13 cellular contexts compared by ENCODE assay signal in genomic region chr12:91177380-91177779, GRCh38. TPM values are rescaled to one million over a fixed set of nuclear protein-coding genes. Genes with fewer than 3 reads are reported as not detected.
A peak's percentile ranks its signal among the peaks of the same experiment; 100 is the strongest.
DNase-seq lines count a peak whose midpoint lies in the region; ATAC-seq and TF ChIP-seq lines count a peak whose summit lies in the region.
"Had no signal": no experiment of that assay in that cellular context is flagged by ENCODE, and none has a peak within 500 bp of the region (broad histone marks: within the 10 kb centered on the region; RNA-seq: fewer than 3 reads in every experiment).

No MANE protein-coding gene starts in this region.

- no peak for ATAC-seq in upper lobe of left lung (ENCODE audit: low FRiP score in 2 of 2)
- ATAC-seq: activated CD8-positive, alpha-beta T cell treated with anti-CD3 and anti-CD28 coated beads, Interleukin-2, amount 10 ng/mL, durations not matched to agents 7 days and 5 days had no signal

- TF ChIP-seq CTCF in breast epithelium (IDR thresholded peaks at IDR 0.05) (no peak), MCF 10A (IDR thresholded peaks at IDR 0.05; ENCODE audit: unreplicated experiment) (no peak), choroid plexus epithelial cell (conservative IDR thresholded peaks at IDR 0.05; ENCODE audit: low read depth, low read length) (no peak), upper lobe of left lung (IDR thresholded peaks at IDR 0.05) (no peak), nephron progenitor cell (IDR thresholded peaks at IDR 0.05) (no peak)

- H3K27me3 Mint-ChIP-seq in MCF 10A (ENCODE audit: insufficient read depth, unreplicated experiment) (peaks cover 41% of the 10 kb centered on the region), nephron progenitor cell (ENCODE audit: low read depth, poor library complexity) (peaks cover 4% of the 10 kb centered on the region)

- TF ChIP-seq POLR2A in breast epithelium (IDR thresholded peaks at IDR 0.05): no peak
- TF ChIP-seq POLR2A in upper lobe of left lung (IDR thresholded peaks at IDR 0.05): no peak

- H3K9me3 ChIP-seq in breast epithelium (no peaks in the 10 kb centered on the region), muscle layer of duodenum (ENCODE audit: control insufficient read depth in 1 of 2, low read length in 2 of 2) (no peaks in the 10 kb centered on the region), upper lobe of left lung (no peaks in the 10 kb centered on the region)
- H3K9me3 ChIP-seq: colonic mucosa, SJSA1 had no signal

- H3K27ac ChIP-seq in breast epithelium (peak overlapping the region; percentile 62 to 77), muscle layer of duodenum (ENCODE audit: low read length) (peak overlapping the region; percentile 34), upper lobe of left lung (peak overlapping the region in 3 of 4 donors; percentile 13 to 51 (median 24))
- H3K27ac ChIP-seq: 22Rv1 had no signal

- TF ChIP-seq EP300 in upper lobe of left lung (IDR thresholded peaks at IDR 0.05): no peak

- H3K4me3 ChIP-seq in breast epithelium (peak overlapping the region; percentile 49 to 59 (median 53)), choroid plexus epithelial cell (ENCODE audit: low read depth, low read length) (peak overlapping the region; percentile 14), muscle layer of duodenum (ENCODE audit: low read depth in 1 of 2, low read length in 2 of 2) (peak overlapping the region; percentile 40 to 43), upper lobe of left lung (peak overlapping the region in 2 of 4 donors; percentile 40 to 42)
- H3K4me3 ChIP-seq: colonic mucosa, SJSA1 had no signal

- POLR2A ChIA-PET in MCF 10A (lab: Yijun Ruan, JAX): interaction anchor here (0.7 to 2.9 kb wide), 9 partner anchors 11 to 1242 kb away, joined by 3 to 21 read pairs (median 3); no protein-coding TSS in a partner anchor

- H3K9me3 Mint-ChIP-seq in MCF 10A (ENCODE audit: unreplicated experiment): no peaks in the 10 kb centered on the region
- H3K9me3 Mint-ChIP-seq in nephron progenitor cell: no peaks in the 10 kb centered on the region

- WGBS in upper lobe of left lung, 2 donors: 67 to 81% methylated on average over 1 of the region's 1 CpG

- H3K36me3 Mint-ChIP-seq in MCF 10A (ENCODE audit: insufficient read depth, unreplicated experiment): no peaks in the 10 kb centered on the region
- no peaks in the 10 kb centered on the region for H3K36me3 Mint-ChIP-seq in nephron progenitor cell (ENCODE audit: low read depth)

- H3K4me1 ChIP-seq in breast epithelium: no peaks in the 10 kb centered on the region
- peaks cover 0 to 10% of the 10 kb centered on the region in 2 donors for H3K4me1 ChIP-seq in muscle layer of duodenum (ENCODE audit: control insufficient read depth in 1 of 2, insufficient read depth in 2 of 2, low read length in 2 of 2)
- H3K4me1 ChIP-seq in upper lobe of left lung: no peaks in the 10 kb centered on the region
- H3K4me1 ChIP-seq: colonic mucosa had no signal

- H3K27me3 ChIP-seq in breast epithelium: no peaks in the 10 kb centered on the region
- no peaks in the 10 kb centered on the region for H3K27me3 ChIP-seq in muscle layer of duodenum (ENCODE audit: low read depth, low read length)
- H3K27me3 ChIP-seq in upper lobe of left lung: no peaks in the 10 kb centered on the region
- H3K27me3 ChIP-seq: colonic mucosa, SJSA1 had no signal

- intact Hi-C loops in breast epithelium (cut with DNase I; ENCODE audit: low total_unique reads) (no loop called here), MCF 10A (cut with micrococcal nuclease) (loop anchor here (5.0 kb wide), 1 partner anchor 200 kb away; no protein-coding TSS in a partner anchor)

- H3K36me3 ChIP-seq in breast epithelium: no peaks in the 10 kb centered on the region
- H3K36me3 ChIP-seq in muscle layer of duodenum (ENCODE audit: control insufficient read depth in 1 of 2, insufficient read depth in 2 of 2, low read length in 2 of 2): peaks cover 0 to 32% of the 10 kb centered on the region in 2 donors
- H3K36me3 ChIP-seq in upper lobe of left lung: no peaks in the 10 kb centered on the region
- H3K36me3 ChIP-seq: colonic mucosa, SJSA1 had no signal

- no TSS peak for BruUV-seq in MCF 10A (replicated peaks; lab: Mats Ljungman, UMichigan)

- H3K4me1 Mint-ChIP-seq in MCF 10A (ENCODE audit: insufficient read depth, unreplicated experiment): no peaks in the 10 kb centered on the region
- H3K4me1 Mint-ChIP-seq in nephron progenitor cell: peaks cover 7% of the 10 kb centered on the region

- H3K27ac Mint-ChIP-seq in MCF 10A (ENCODE audit: low read depth, unreplicated experiment) (no peak overlapping the region), nephron progenitor cell (no peak overlapping the region)
- H3K27ac Mint-ChIP-seq: activated CD8-positive, alpha-beta T cell treated with anti-CD3 and anti-CD28 coated beads, Interleukin-2, amount 10 ng/mL, durations not matched to agents 7 days and 5 days had no signal

- CTCF ChIA-PET in MCF 10A (lab: Yijun Ruan, JAX): interaction anchor here (0.6 to 6.7 kb wide), 26 partner anchors 8 to 1426 kb away, joined by 3 to 196 read pairs (median 4); no protein-coding TSS in a partner anchor

- H3K4me3 Mint-ChIP-seq in MCF 10A (ENCODE audit: unreplicated experiment) (no peak overlapping the region), nephron progenitor cell (no peak overlapping the region)
- H3K4me3 Mint-ChIP-seq: activated CD8-positive, alpha-beta T cell treated with anti-CD3 and anti-CD28 coated beads, Interleukin-2, amount 10 ng/mL, durations not matched to agents 7 days and 5 days had no signal

- DNase-seq in breast epithelium (ENCODE audit: low spot score in 2 of 2) (no peak), MCF 10A (ENCODE audit: unreplicated experiment) (no peak), choroid plexus epithelial cell (ENCODE audit: low read depth) (peak; percentile 31), upper lobe of left lung (no peak), nephron progenitor cell (no peak), NCI-H345 (lab: John Stamatoyannopoulos, UW) (no peak)
- DNase-seq in activated CD4-positive, alpha-beta T cell treated with anti-CD3 and anti-CD28 coated beads for 4 hours: no peak
- DNase-seq: activated CD8-positive, alpha-beta T cell treated with anti-CD3 and anti-CD28 coated beads, Interleukin-2, amount 10 ng/mL, durations not matched to agents 7 days and 5 days; colonic mucosa; NCI-H1436 had no signal

RNA-seq across cellular contexts. Expression of gene DCN, which starts 5.2 kb away (rescaled TPM):
- total RNA-seq in breast epithelium (1,000 to 10,000 TPM; 1,081 to 4,374 (median 1,702) TPM), MCF 10A (2022) (33.1 and 46.5 TPM in 2 replicates), upper lobe of left lung (1,000 to 10,000 TPM in 1 of 6 donors, 100 to 1,000 TPM in 5; 163 to 1,140 (median 478) TPM)
- total RNA-seq: activated CD8-positive, alpha-beta T cell treated with anti-CD3 and anti-CD28 coated beads, Interleukin-2, amount 10 ng/mL, durations not matched to agents 7 days and 5 days had no signal
